8 cellular contexts compared by ENCODE assay signal in genomic region chr16:12340151-12340733, GRCh38.
A peak's percentile ranks its signal among the peaks of the same experiment; 100 is the strongest.
DNase-seq lines count a peak whose midpoint lies in the region; ATAC-seq lines count a peak whose summit lies in the region.

No MANE protein-coding gene starts in this region.

- DNase-seq in SKM-1 treated with dmso at 0.1 percent for 144 hours (lab: John Stamatoyannopoulos, UW; ENCODE audit: unreplicated experiment) (peak; percentile 7), SKM-1 (lab: John Stamatoyannopoulos, UW; ENCODE audit: unreplicated experiment) (no peak), NCI-H2029 (lab: John Stamatoyannopoulos, UW) (peak; percentile 68), adipocyte (ENCODE audit: low read depth) (peak; percentile 73), left lobe of liver (ENCODE audit: low spot score) (no peak), KBM-7 (no peak)
- DNase-seq in activated effector memory CD4-positive, alpha-beta T cell treated with anti-CD3 and anti-CD28 coated beads, Interleukin-2, amount 50 U/mL, for 16 hours: no peak

- no peaks in the 10 kb centered on the region for H3K9me3 ChIP-seq in adipocyte (ENCODE audit: control insufficient read depth, low read length)

- no peaks in the 10 kb centered on the region for H3K27me3 ChIP-seq in adipocyte (replicated peaks; ENCODE audit: control insufficient read depth, insufficient read depth, low read length)

- H3K9ac ChIP-seq in adipocyte (ENCODE audit: low read length): no peak overlapping the region

- in situ Hi-C loops in KBM-7 (cut with MboI; ENCODE audit: low pct_unique_long_range_greater_than_20kb, low sequenced_read_pairs): no loop called here

- no peaks in the 10 kb centered on the region for H3K36me3 ChIP-seq in adipocyte (ENCODE audit: control insufficient read depth, insufficient read depth, low read length, severe bottlenecking)

- no peak overlapping the region for H3K4me3 ChIP-seq in adipocyte (ENCODE audit: low read length)

- H3K4me1 ChIP-seq in adipocyte (ENCODE audit: control insufficient read depth, insufficient read depth, low read length): peaks cover 31% of the 10 kb centered on the region

- peak; percentile 86 for ATAC-seq in left lobe of liver
- ATAC-seq in GM21717 (IDR thresholded peaks at IDR 0.05; ENCODE audit: unreplicated experiment): no peak

Comparison
In these comparisons a context has a peak if more than half of its experiments do, and no peak if none do; other contexts are left out.
1. DNase-seq: peak in SKM-1 treated with dmso at 0.1 percent for 144 hours (single experiment), NCI-H2029 (single experiment) and adipocyte (single experiment); none in SKM-1 (single experiment), left lobe of liver (single experiment), KBM-7 (single experiment) and activated effector memory CD4-positive, alpha-beta T cell treated with anti-CD3 and anti-CD28 coated beads, Interleukin-2, amount 50 U/mL, for 16 hours (single experiment).